Comparison of ENCODE assay signal across 1 cellular context in genomic region chr2:176269319-176270099, GRCh38.
TF ChIP-seq lines count a peak whose summit lies in the region.

Gene MTX2 (plus strand): TSS chr2:176269442. CDS start chr2:176269630, 188 bp downstream.

TF ChIP-seq in HepG2, 621 proteins besides CTCF, POLR2A, EP300 and RAD21 (continued from another document and continues in another):
- 0 out of 2 replicates have a peak, but pooled peaks have one; percentile 6 for TF ChIP-seq USF2 (IDR thresholded peaks at IDR 0.05; ENCODE audit: low read depth, low read length)
- peak; percentile 57; the same call in 1 of the 2 replicates for TF ChIP-seq USF2 (CRISPR knock-in tag; IDR thresholded peaks at IDR 0.05; ENCODE audit: borderline replicate concordance)
- TF ChIP-seq ZNF746 (CRISPR knock-in tag; IDR thresholded peaks at IDR 0.05), result peak; percentile 44; the same call in 1 of the 2 replicates
- TF ChIP-seq RARA (CRISPR knock-in tag; IDR thresholded peaks at IDR 0.05), result no peak; the same call in 1 of the 2 replicates
- TF ChIP-seq ZBED4 (CRISPR knock-in tag; IDR thresholded peaks at IDR 0.05; ENCODE audit: borderline replicate concordance), result peak; percentile 30
- TF ChIP-seq ZNF788 (CRISPR knock-in tag; IDR thresholded peaks at IDR 0.05; ENCODE audit: borderline replicate concordance), result peak; percentile 98; the same call in 1 of the 2 replicates
- TF ChIP-seq ZFP41 (CRISPR knock-in tag; IDR thresholded peaks at IDR 0.05; ENCODE audit: borderline replicate concordance), result no peak; the same call in 1 of the 2 replicates
- peak; percentile 92; the same call in 1 of the 2 replicates for TF ChIP-seq ZNF431 (CRISPR knock-in tag; IDR thresholded peaks at IDR 0.05; ENCODE audit: borderline replicate concordance, low read depth)
- TF ChIP-seq ZUFSP (CRISPR knock-in tag; IDR thresholded peaks at IDR 0.05; ENCODE audit: borderline replicate concordance), result no peak
- TF ChIP-seq MXD1 (CRISPR knock-in tag; IDR thresholded peaks at IDR 0.05), result peak; percentile 94
- peak; percentile 95 for TF ChIP-seq ZXDC (CRISPR knock-in tag; IDR thresholded peaks at IDR 0.05)
- peak; percentile 93 for TF ChIP-seq ZNF574 (CRISPR knock-in tag; IDR thresholded peaks at IDR 0.05)
- TF ChIP-seq CBX1 (IDR thresholded peaks at IDR 0.05; ENCODE audit: low read depth), result peak; percentile 84
- TF ChIP-seq PBX2 (CRISPR knock-in tag; IDR thresholded peaks at IDR 0.05), result no peak
- TF ChIP-seq RBM39 (IDR thresholded peaks at IDR 0.05; ENCODE audit: low read depth, low read length, poor library complexity, severe bottlenecking), result peak; percentile 94
- TF ChIP-seq ZNF878 (CRISPR knock-in tag; IDR thresholded peaks at IDR 0.05), result no peak; the same call in 1 of the 2 replicates
- TF ChIP-seq TFAP4 (IDR thresholded peaks at IDR 0.05; ENCODE audit: borderline replicate concordance, low read depth), result peak; percentile 24; the same call in 1 of the 2 replicates
- TF ChIP-seq ADNP (CRISPR knock-in tag; IDR thresholded peaks at IDR 0.05), result no peak
- 0 out of 2 replicates have a peak, but pooled peaks have one; percentile 53 for TF ChIP-seq ZNF263 (CRISPR knock-in tag; IDR thresholded peaks at IDR 0.05)
- peak; percentile 32 for TF ChIP-seq FOXA3 (CRISPR knock-in tag; IDR thresholded peaks at IDR 0.05)
- peak; percentile 83; the same call in 1 of the 2 replicates for TF ChIP-seq SNAPC5 (CRISPR knock-in tag; IDR thresholded peaks at IDR 0.05; ENCODE audit: borderline replicate concordance)
- TF ChIP-seq TEAD2 (CRISPR knock-in tag; IDR thresholded peaks at IDR 0.05), result 0 out of 2 replicates have a peak, but pooled peaks have one; percentile 25
- TF ChIP-seq HNRNPK (IDR thresholded peaks at IDR 0.05; ENCODE audit: low read depth, low read length, poor library complexity, severe bottlenecking), result peak; percentile 66
- peak; percentile 97 for TF ChIP-seq ZNF687 (CRISPR knock-in tag; IDR thresholded peaks at IDR 0.05)
- TF ChIP-seq KDM6A (CRISPR knock-in tag; IDR thresholded peaks at IDR 0.05; ENCODE audit: low read depth), result peak; percentile 12; the same call in 1 of the 2 replicates
- TF ChIP-seq KLF12 (CRISPR knock-in tag; IDR thresholded peaks at IDR 0.05; ENCODE audit: borderline replicate concordance), result peak; percentile 79
- TF ChIP-seq STAT6 (CRISPR knock-in tag; IDR thresholded peaks at IDR 0.05; ENCODE audit: borderline replicate concordance), result peak; percentile 52; the same call in 1 of the 2 replicates
- TF ChIP-seq ZNF207 (IDR thresholded peaks at IDR 0.05; ENCODE audit: borderline replicate concordance), result no peak
